ENCODE assay signal across 27 cellular contexts in the genomic region with DNA sequence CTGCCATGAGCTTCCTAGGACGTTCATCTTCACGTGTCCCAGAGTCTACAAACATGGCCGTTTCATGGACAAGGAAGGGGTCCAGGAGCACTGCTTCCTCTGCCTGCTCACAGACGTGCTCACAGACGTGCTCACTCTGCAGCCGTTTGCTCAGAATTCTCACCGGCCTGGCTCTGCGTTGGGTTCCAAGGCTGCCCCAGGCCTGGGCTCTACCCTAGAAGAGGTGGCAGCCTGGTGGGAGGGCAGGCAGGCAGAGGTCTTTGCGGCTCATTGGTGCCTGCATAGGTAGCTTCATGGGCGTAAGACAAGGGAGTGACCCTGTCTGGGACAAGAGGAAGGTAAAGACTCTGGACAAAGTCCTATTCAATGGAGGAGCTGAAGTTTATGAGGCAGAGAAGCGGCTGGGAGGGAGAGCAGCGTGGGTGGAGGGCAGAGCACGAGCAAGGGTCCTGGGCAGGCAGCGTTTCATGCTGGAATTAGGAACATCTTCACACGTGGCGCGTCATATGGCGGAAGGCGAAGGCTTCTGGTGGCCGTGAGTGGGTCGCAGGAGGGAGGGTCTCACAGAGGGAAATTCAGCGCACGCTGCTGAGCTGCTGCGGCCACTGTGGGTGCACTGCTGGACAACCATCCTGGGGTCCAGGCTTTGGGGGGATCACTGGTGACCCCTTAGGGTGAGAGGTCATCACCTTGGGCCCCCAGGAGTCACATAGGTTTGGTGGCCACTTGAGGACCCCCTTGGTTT.
"Had no signal": no experiment of that assay in that cellular context is flagged by ENCODE, and none has a peak within 500 bp of the region (broad histone marks: within the 10 kb centered on the region; RNA-seq: fewer than 3 reads in every experiment).

No MANE protein-coding gene starts in this region.

- H3K9me3 Mint-ChIP-seq: natural killer cell; stimulated activated effector memory CD8-positive, alpha-beta T cell treated with anti-CD3 and anti-CD28 coated beads, Interleukin-12 subunit alpha, Interleukin-12 subunit beta, amount 100 ng/mL, for 72 hours; stimulated activated naive CD8-positive, alpha-beta T cell treated with anti-CD3 and anti-CD28 coated beads, Interleukin-15, Interleukin-2, amounts not matched to agents 100 ng/mL and 50 ng/mL, for 24 hours had no signal

- H3K4me3 ChIP-seq: left lung, lower lobe of right lung, skin epidermis, suprapubic skin, thoracic aorta, tibial artery, upper lobe of right lung had no signal

- H3K4me3 Mint-ChIP-seq: naive B cell; natural killer cell; nephron progenitor cell; stimulated activated effector memory CD8-positive, alpha-beta T cell treated with anti-CD3 and anti-CD28 coated beads, Interleukin-12 subunit alpha, Interleukin-12 subunit beta, amount 100 ng/mL, for 72 hours; stimulated activated naive CD8-positive, alpha-beta T cell treated with anti-CD3 and anti-CD28 coated beads, Interleukin-15, Interleukin-2, amounts not matched to agents 100 ng/mL and 50 ng/mL, for 24 hours had no signal

- H3K4me1 Mint-ChIP-seq: natural killer cell, nephron progenitor cell had no signal

- H3K36me3 Mint-ChIP-seq: naive B cell; natural killer cell; stimulated activated effector memory CD8-positive, alpha-beta T cell treated with anti-CD3 and anti-CD28 coated beads, Interleukin-12 subunit alpha, Interleukin-12 subunit beta, amount 100 ng/mL, for 72 hours had no signal

- H2AFZ ChIP-seq: parathyroid adenoma had no signal

- H3K27ac ChIP-seq: left lung, lower lobe of right lung, neutrophil, parathyroid adenoma, skin epidermis, suprapubic skin, thoracic aorta, tibial artery, upper lobe of right lung had no signal

- H3K4me1 ChIP-seq: left lung, lower lobe of right lung, parathyroid adenoma, suprapubic skin, tibial artery, upper lobe of right lung had no signal

- H3K36me3 ChIP-seq: left lung, lower lobe of right lung, neutrophil, suprapubic skin, thoracic aorta, tibial artery, upper lobe of right lung had no signal

- H3K27ac Mint-ChIP-seq: natural killer cell; nephron progenitor cell; progenitor cell of endocrine pancreas; stimulated activated effector memory CD8-positive, alpha-beta T cell treated with anti-CD3 and anti-CD28 coated beads, Interleukin-12 subunit alpha, Interleukin-12 subunit beta, amount 100 ng/mL, for 72 hours; stimulated activated naive CD8-positive, alpha-beta T cell treated with anti-CD3 and anti-CD28 coated beads, Interleukin-15, Interleukin-2, amounts not matched to agents 100 ng/mL and 50 ng/mL, for 24 hours had no signal

- ATAC-seq: left colon; left lung; lower lobe of right lung; natural killer cell; right cardiac atrium; sciatic nerve; stimulated activated effector memory CD8-positive, alpha-beta T cell treated with anti-CD3 and anti-CD28 coated beads, Interleukin-12 subunit alpha, Interleukin-12 subunit beta, amount 100 ng/mL, for 72 hours; upper lobe of right lung had no signal

- DNase-seq: hippocampal formation; kidney; left colon; left lung; lower lobe of right lung; mammary epithelial cell; mesenchymal stem cell; naive B cell; natural killer cell; nephron progenitor cell; occipital lobe; retina; right cardiac atrium; stimulated activated CD4-positive, alpha-beta T cell treated with anti-CD3 and anti-CD28 coated beads, Interleukin-4, amount 100 ng/mL, for 24 hours; stimulated activated naive CD4-positive, alpha-beta T cell; tibial artery; trophoblast cell; upper lobe of right lung had no signal

- H3K9me3 ChIP-seq: left lung, lower lobe of right lung, neutrophil, suprapubic skin, thoracic aorta, tibial artery, upper lobe of right lung had no signal

- H3K27me3 Mint-ChIP-seq: stimulated activated naive CD8-positive, alpha-beta T cell treated with anti-CD3 and anti-CD28 coated beads, Interleukin-15, Interleukin-2, amounts not matched to agents 100 ng/mL and 50 ng/mL, for 24 hours had no signal

- H3K79me2 ChIP-seq: parathyroid adenoma had no signal

- H3K9ac ChIP-seq: parathyroid adenoma had no signal
